Comparison of ENCODE assay signal across 34 cellular contexts in genomic region chr3:98990657-98991056, GRCh38.
"Had no signal": no experiment of that assay in that cellular context is flagged by ENCODE, and none has a peak within 500 bp of the region (broad histone marks: within the 10 kb centered on the region; RNA-seq: fewer than 3 reads in every experiment).

No MANE protein-coding gene starts in this region.

- H3K4me3 ChIP-seq: adrenal gland, body of pancreas, breast epithelium had no signal

- H3K27ac ChIP-seq: adrenal gland, body of pancreas, brain microvascular endothelial cell, breast epithelium, VCaP had no signal

- DNase-seq: activated B cell treated with CpG ODN at 0.5 μM for 24 hours; activated CD4-positive, alpha-beta memory T cell treated with anti-CD3 and anti-CD28 coated beads for 36 hours; activated CD4-positive, alpha-beta T cell treated with anti-CD3 and anti-CD28 coated beads for 4 hours; activated CD4-positive, alpha-beta T cell treated with anti-CD3 and anti-CD28 coated beads, Interleukin-2, amount 10 ng/mL, durations not matched to agents 24 days and 14 days; activated CD4-positive, alpha-beta T cell treated with anti-CD3 and anti-CD28 coated beads, Interleukin-2, amount 50 U/mL, for 1 hour; activated CD4-positive, alpha-beta T cell treated with anti-CD3 and anti-CD28 coated beads, Interleukin-2, amount 50 U/mL, for 4 hours; activated CD4-positive, CD25-positive, alpha-beta regulatory T cell treated with anti-CD3 and anti-CD28 coated beads, Interleukin-2, amount 50 U/mL, for 72 hours; activated CD8-positive, alpha-beta memory T cell treated with anti-CD3 and anti-CD28 coated beads, Interleukin-2, amount 50 U/mL, for 4 hours; activated CD8-positive, alpha-beta T cell treated with anti-CD3 and anti-CD28 coated beads for 36 hours; activated effector memory CD4-positive, alpha-beta T cell treated with anti-CD3 and anti-CD28 coated beads, Interleukin-2, amount 50 U/mL, for 16 hours; activated gamma-delta T cell treated with Interleukin-2 at 50 U/mL for 16 hours; activated naive CD4-positive, alpha-beta T cell; activated naive CD4-positive, alpha-beta T cell treated with anti-CD3 and anti-CD28 coated beads for 36 hours; activated naive CD4-positive, alpha-beta T cell treated with anti-CD3 and anti-CD28 coated beads, Interleukin-2, amount 50 U/mL, for 16 hours; activated naive CD8-positive, alpha-beta T cell treated with anti-CD3 and anti-CD28 coated beads for 36 hours; activated T-cell treated with anti-CD3 and anti-CD28 coated beads for 4 hours; activated T-cell treated with anti-CD3 and anti-CD28 coated beads, Interleukin-2, amount 50 U/mL, for 1 hour; activated T-cell treated with anti-CD3 and anti-CD28 coated beads, Interleukin-2, amount 50 U/mL, for 4 hours; activated T-cell treated with anti-CD3 and anti-CD28 coated beads, Interleukin-2, amount 50 U/mL, for 72 hours; adrenal gland; amniotic stem cell; aorta; body of pancreas; brain microvascular endothelial cell; central memory CD4-positive, alpha-beta T cell; T-helper 1 cell; T-helper 2 cell; T-helper 9 cell had no signal

- H3K9me3 ChIP-seq: adrenal gland, body of pancreas, breast epithelium had no signal

- H3K4me1 ChIP-seq: adrenal gland, body of pancreas, breast epithelium had no signal

- H3K36me3 ChIP-seq: adrenal gland, brain microvascular endothelial cell, breast epithelium had no signal

- FAIRE-seq: astrocyte, TTC549 had no signal

- H3K27me3 ChIP-seq: adrenal gland, body of pancreas, brain microvascular endothelial cell, breast epithelium had no signal

- ATAC-seq: activated CD8-positive, alpha-beta T cell treated with anti-CD3 and anti-CD28 coated beads for 36 hours; activated naive CD4-positive, alpha-beta T cell treated with anti-CD3 and anti-CD28 coated beads, Interleukin-2, amount 50 U/mL, for 72 hours; activated T-cell treated with anti-CD3 and anti-CD28 coated beads, Interleukin-2, amount 50 U/mL, for 4 hours; activated T-cell treated with anti-CD3 and anti-CD28 coated beads, Interleukin-2, amount 50 U/mL, for 72 hours; activated T-helper 17 cell treated with anti-CD3 and anti-CD28 coated beads, Interleukin-2, amount 50 U/mL, for 72 hours; body of pancreas had no signal
